Comparison of ENCODE assay signal across 23 cellular contexts in the genomic region with DNA sequence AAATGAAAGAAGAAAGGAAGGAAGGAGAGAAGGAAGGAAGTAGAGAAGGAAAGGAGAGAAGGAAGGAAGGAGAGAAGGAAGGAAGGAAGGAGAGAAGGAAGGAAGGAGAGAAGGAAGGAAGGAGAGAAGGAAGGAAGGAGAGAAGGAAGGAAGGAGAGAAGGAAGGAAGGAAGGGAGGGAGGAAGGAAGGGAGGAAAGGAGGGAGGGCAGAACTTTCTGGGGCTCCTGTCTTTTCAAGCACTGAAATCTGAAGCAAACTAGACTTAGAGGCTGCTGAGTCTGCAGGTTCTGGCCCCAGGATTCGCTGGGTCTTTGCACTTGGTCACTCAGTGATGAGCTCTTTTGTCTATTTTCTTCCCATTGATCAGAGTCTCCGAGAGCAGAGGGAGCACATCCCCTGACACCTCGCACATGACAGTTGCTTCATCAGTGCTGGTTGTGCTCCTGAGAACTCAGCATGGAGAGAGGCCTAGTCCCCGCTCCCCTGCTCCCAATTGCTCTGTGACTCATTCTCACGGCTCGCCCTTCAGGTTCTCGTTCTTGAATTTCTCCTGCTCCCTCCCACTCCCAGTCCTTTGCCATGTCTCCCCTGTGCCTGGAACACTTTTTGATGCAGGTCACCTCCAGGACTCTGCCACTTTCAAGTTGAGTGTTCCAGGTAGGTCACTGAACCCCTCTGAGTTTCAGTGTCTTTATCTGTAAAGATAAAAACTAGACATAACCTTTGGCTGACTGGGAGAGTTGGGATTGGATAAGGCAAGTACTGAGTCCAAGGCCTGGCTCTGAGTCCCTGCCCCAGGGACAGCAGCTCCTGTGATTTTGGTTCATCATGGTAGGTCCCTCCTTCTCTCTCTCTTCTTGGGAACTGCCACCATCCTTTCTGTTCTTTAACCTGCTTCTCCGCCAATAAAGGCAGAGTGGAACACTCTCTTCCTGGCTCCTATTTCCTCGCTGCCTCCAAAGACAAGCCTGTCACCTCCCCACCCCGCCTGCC. TPM values are rescaled to one million over a fixed set of nuclear protein-coding genes. Genes with fewer than 3 reads are reported as not detected.
DNase-seq lines count a peak whose midpoint lies in the region; ATAC-seq and TF ChIP-seq lines count a peak whose summit lies in the region.
"Had no signal": no experiment of that assay in that cellular context is flagged by ENCODE, and none has a peak within 500 bp of the region (broad histone marks: within the 10 kb centered on the region; RNA-seq: fewer than 3 reads in every experiment).

No MANE protein-coding gene starts in this region.

- H3K79me2 ChIP-seq in hepatocyte: no peaks in the 10 kb centered on the region

- no peaks in the 10 kb centered on the region for H3K4me1 Mint-ChIP-seq in naive thymus-derived CD8-positive, alpha-beta T cell
- H3K4me1 Mint-ChIP-seq in effector memory CD8-positive, alpha-beta T cell (ENCODE audit: low read depth in 2 of 2): no peaks in the 10 kb centered on the region
- H3K4me1 Mint-ChIP-seq: activated CD4-positive, alpha-beta T cell treated with anti-CD3 and anti-CD28 coated beads, Interleukin-2, amount 10 ng/mL, durations not matched to agents 7 days and 5 days had no signal

- H3K9me2 ChIP-seq in hepatocyte (replicated peaks; ENCODE audit: insufficient read depth): no peaks in the 10 kb centered on the region

- H3K27ac Mint-ChIP-seq in naive thymus-derived CD8-positive, alpha-beta T cell: peak overlapping the region in 2 of 10 donors; percentile 45 to 55
- H3K27ac Mint-ChIP-seq in effector memory CD8-positive, alpha-beta T cell: no peak overlapping the region
- H3K27ac Mint-ChIP-seq: activated CD4-positive, alpha-beta T cell treated with anti-CD3 and anti-CD28 coated beads, Interleukin-2, amount 10 ng/mL, durations not matched to agents 7 days and 5 days; T-cell had no signal

- H3K36me3 ChIP-seq in hepatocyte (replicated peaks; ENCODE audit: insufficient read depth, low read depth) (no peaks in the 10 kb centered on the region), gastrocnemius medialis (no peaks in the 10 kb centered on the region)
- H3K36me3 ChIP-seq: cardiac muscle cell had no signal

- H3K4me2 ChIP-seq in hepatocyte: no peak overlapping the region

- H3K27me3 ChIP-seq in hepatocyte (no peaks in the 10 kb centered on the region), gastrocnemius medialis (no peaks in the 10 kb centered on the region)
- H3K27me3 ChIP-seq: cardiac muscle cell had no signal

- DNase-seq in GM03348 (ENCODE audit: low spot score) (peak; percentile 75), coronary artery (ENCODE audit: low spot score) (no peak), hepatocyte (ENCODE audit: low spot score) (peak; percentile 38), gastrocnemius medialis (peak; percentile 93 to 95)
- no peak for DNase-seq in naive thymus-derived CD8-positive, alpha-beta T cell
- DNase-seq in effector memory CD8-positive, alpha-beta T cell: no peak
- DNase-seq: ACHN; activated CD4-positive, alpha-beta T cell treated with anti-CD3 and anti-CD28 coated beads, Interleukin-2, amount 10 ng/mL, durations not matched to agents 7 days and 5 days; C1 segment of cervical spinal cord; Calu3; dermis blood vessel endothelial cell; KG1; mucosa of descending colon; NCI-H1694 treated with DMSO at 0.1 percent for 48 hours; NCI-H748 treated with DMSO at 0.1 percent for 48 hours; SIG-M5; T-cell had no signal

- POLR2A ChIA-PET in naive thymus-derived CD8-positive, alpha-beta T cell (lab: Charles Lee): no interaction called here

- no peaks in the 10 kb centered on the region for H3K9me3 ChIP-seq in hepatocyte (ENCODE audit: low read depth)
- no peaks in the 10 kb centered on the region for H3K9me3 ChIP-seq in gastrocnemius medialis
- H3K9me3 ChIP-seq: mucosa of descending colon had no signal

- no peaks in the 10 kb centered on the region for H3K36me3 Mint-ChIP-seq in naive thymus-derived CD8-positive, alpha-beta T cell
- H3K36me3 Mint-ChIP-seq in effector memory CD8-positive, alpha-beta T cell (ENCODE audit: insufficient read depth): no peaks in the 10 kb centered on the region
- H3K36me3 Mint-ChIP-seq: T-cell had no signal

- 72% methylated on average over 10 of the region's 10 CpGs for WGBS in hepatocyte (ENCODE audit: low lambda C conversion rate, missing lambda C conversion rate)

- H4K20me1 ChIP-seq in hepatocyte (ENCODE audit: insufficient read depth, poor library complexity, severe bottlenecking): no peaks in the 10 kb centered on the region

- peak overlapping the region; percentile 15 to 73 for H3K27ac ChIP-seq in coronary artery
- H3K27ac ChIP-seq in hepatocyte: no peak overlapping the region
- H3K27ac ChIP-seq in gastrocnemius medialis: peak overlapping the region; percentile 87 to 98 (median 96)
- H3K27ac ChIP-seq: cardiac muscle cell had no signal

- intact Hi-C loops in gastrocnemius medialis (cut with DNase I; ENCODE audit: low total_unique reads): loop anchor here (5.0 to 10.0 kb wide), 2 partner anchors 360 to 1028 kb away; no protein-coding TSS in a partner anchor

- H3K4me1 ChIP-seq in hepatocyte (ENCODE audit: insufficient read depth) (peaks cover 4% of the 10 kb centered on the region), gastrocnemius medialis (peaks cover 66 to 86% of the 10 kb centered on the region in 2 donors)

- H3K27me3 Mint-ChIP-seq in naive thymus-derived CD8-positive, alpha-beta T cell: no peaks in the 10 kb centered on the region
- H3K27me3 Mint-ChIP-seq in effector memory CD8-positive, alpha-beta T cell: no peaks in the 10 kb centered on the region
- H3K27me3 Mint-ChIP-seq: activated CD4-positive, alpha-beta T cell treated with anti-CD3 and anti-CD28 coated beads, Interleukin-2, amount 10 ng/mL, durations not matched to agents 7 days and 5 days; T-cell had no signal

- no peak overlapping the region for H2AFZ ChIP-seq in hepatocyte

- H3K4me3 Mint-ChIP-seq in naive thymus-derived CD8-positive, alpha-beta T cell: no peak overlapping the region
- H3K4me3 Mint-ChIP-seq in effector memory CD8-positive, alpha-beta T cell: no peak overlapping the region
- H3K4me3 Mint-ChIP-seq: activated CD4-positive, alpha-beta T cell treated with anti-CD3 and anti-CD28 coated beads, Interleukin-2, amount 10 ng/mL, durations not matched to agents 7 days and 5 days; T-cell had no signal

- TF ChIP-seq CTCF in coronary artery (IDR thresholded peaks at IDR 0.05) (no peak), hepatocyte (IDR thresholded peaks at IDR 0.05; ENCODE audit: poor library complexity) (no peak), gastrocnemius medialis (IDR thresholded peaks at IDR 0.05 in 4 of 5, conservative IDR thresholded peaks at IDR 0.05 in 1 of 5) (no peak)

- no peak overlapping the region for H3K4me3 ChIP-seq in coronary artery
- H3K4me3 ChIP-seq in hepatocyte: no peak overlapping the region
- no peak overlapping the region for H3K4me3 ChIP-seq in gastrocnemius medialis
- H3K4me3 ChIP-seq: cardiac muscle cell, mucosa of descending colon had no signal

- H3K9me3 Mint-ChIP-seq in naive thymus-derived CD8-positive, alpha-beta T cell: no peaks in the 10 kb centered on the region
- H3K9me3 Mint-ChIP-seq in effector memory CD8-positive, alpha-beta T cell: no peaks in the 10 kb centered on the region
- H3K9me3 Mint-ChIP-seq: activated CD4-positive, alpha-beta T cell treated with anti-CD3 and anti-CD28 coated beads, Interleukin-2, amount 10 ng/mL, durations not matched to agents 7 days and 5 days; T-cell had no signal

- ATAC-seq in gastrocnemius medialis (peak; percentile 53 to 72), HG03469 (IDR thresholded peaks at IDR 0.05; ENCODE audit: unreplicated experiment) (no peak), HG02870 (IDR thresholded peaks at IDR 0.05; ENCODE audit: unreplicated experiment) (no peak)
- ATAC-seq in naive thymus-derived CD8-positive, alpha-beta T cell: no peak
- no peak for ATAC-seq in effector memory CD8-positive, alpha-beta T cell (replicated peaks)
- ATAC-seq: mucosa of descending colon, T-cell had no signal

- TF ChIP-seq POLR2A in gastrocnemius medialis (IDR thresholded peaks at IDR 0.05): peak; percentile 13 to 47

- in situ Hi-C loops in gastrocnemius medialis (cut with MboI; ENCODE audit: low sequenced_read_pairs in 4 of 4): loop anchor here in 2 of 4 donors (5.0 to 10.0 kb wide), 2 partner anchors 80 to 83 kb away; no protein-coding TSS in a partner anchor

RNA-seq across cellular contexts. Expression of a gene that starts 55.2 kb away (rescaled TPM):
- total RNA-seq in hepatocyte (not detected in 2 replicates), gastrocnemius medialis (not detected)
- not detected in 2 replicates for polyA plus RNA-seq in hepatocyte
- not detected for total RNA-seq in naive thymus-derived CD8-positive, alpha-beta T cell
- not detected for polyA plus RNA-seq in naive thymus-derived CD8-positive, alpha-beta T cell
- total RNA-seq: activated CD4-positive, alpha-beta T cell treated with anti-CD3 and anti-CD28 coated beads, Interleukin-2, amount 10 ng/mL, durations not matched to agents 7 days and 5 days; Calu3; cardiac muscle cell; dermis blood vessel endothelial cell; frontal cortex; mucosa of descending colon; OCI-LY7; renal cortical epithelial cell; T-cell had no signal
- polyA plus RNA-seq: cardiac muscle cell had no signal

Comparison
In these comparisons a context has a peak if more than half of its experiments do, and no peak if none do; other contexts are left out.
1. DNase-seq: peak in GM03348 (single experiment), hepatocyte (single experiment) and gastrocnemius medialis (2 of 2); none in coronary artery (single experiment), naive thymus-derived CD8-positive, alpha-beta T cell (0 of 10) and effector memory CD8-positive, alpha-beta T cell (0 of 3).
2. ATAC-seq: peak in gastrocnemius medialis (2 of 2); none in naive thymus-derived CD8-positive, alpha-beta T cell (0 of 2), effector memory CD8-positive, alpha-beta T cell (single experiment), HG03469 (single experiment) and HG02870 (single experiment).